Comparison of ENCODE assay signal across 13 cellular contexts in the genomic region with DNA sequence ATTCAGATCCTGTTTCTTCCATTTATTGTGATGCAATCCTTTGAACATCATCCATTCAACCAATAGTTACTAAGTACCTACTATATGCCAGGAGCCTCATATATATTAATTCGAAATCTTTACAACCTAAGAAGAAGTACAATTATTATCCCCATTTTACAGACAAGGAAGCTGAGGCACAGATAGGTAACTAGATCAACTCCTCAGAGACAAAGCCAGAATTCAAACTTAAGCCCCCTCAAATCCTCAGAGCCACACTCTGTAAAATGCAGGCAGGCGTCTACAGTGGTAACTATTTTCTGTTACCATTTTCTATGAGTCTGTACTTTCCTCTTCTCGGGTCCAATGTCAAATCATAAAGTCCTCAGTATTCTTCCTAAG.
DNase-seq lines count a peak whose midpoint lies in the region; ATAC-seq and TF ChIP-seq lines count a peak whose summit lies in the region.
"Had no signal": no experiment of that assay in that cellular context is flagged by ENCODE, and none has a peak within 500 bp of the region (broad histone marks: within the 10 kb centered on the region; RNA-seq: fewer than 3 reads in every experiment).

No MANE protein-coding gene starts in this region.

- H3K79me2 ChIP-seq in mesendoderm (ENCODE audit: control insufficient read depth, insufficient read depth, low read length) = peaks cover 14% of the 10 kb centered on the region

- H2BK120ac ChIP-seq in mesendoderm (ENCODE audit: low read depth, low read length) = no peak overlapping the region

- no peak overlapping the region for H3K4ac ChIP-seq in mesendoderm (ENCODE audit: low read depth, low read length)

- H2AK5ac ChIP-seq in mesendoderm (ENCODE audit: low read length) = no peak overlapping the region

- no peak overlapping the region for H3K9ac ChIP-seq in mesendoderm (ENCODE audit: low read length)

- H3K18ac ChIP-seq in mesendoderm (ENCODE audit: low read length) = no peak overlapping the region

- no peak overlapping the region for H4K8ac ChIP-seq in mesendoderm (ENCODE audit: low read depth, low read length)

- H3K79me1 ChIP-seq in mesendoderm (ENCODE audit: low read length) = peaks cover 14% of the 10 kb centered on the region

- H2BK15ac ChIP-seq in mesendoderm (replicated peaks; ENCODE audit: low read depth) = no peak overlapping the region

- H3K9me3 ChIP-seq in heart right ventricle = no peaks in the 10 kb centered on the region

- H3K9me3 Mint-ChIP-seq in type B pancreatic cell = no peaks in the 10 kb centered on the region

- intact Hi-C loops in heart right ventricle (cut with DNase I) (loop anchor here in 2 of 10 donors (10.0 kb wide), 2 partner anchors 99 to 279 kb away; no protein-coding TSS in a partner anchor), cardiac septum (cut with DNase I) (no loop called here)

- DNase-seq in heart right ventricle (no peak), cardiac septum (ENCODE audit: low spot score) (no peak), mesendoderm (no peak), type B pancreatic cell (ENCODE audit: extremely low spot score, unreplicated experiment) (no peak), activated gamma-delta T cell (lab: John Stamatoyannopoulos, UW) (no peak), NCI-H1930 (lab: John Stamatoyannopoulos, UW) (no peak)
- DNase-seq: activated CD4-positive, alpha-beta T cell treated with anti-CD3 and anti-CD28 coated beads for 48 hours; DMS79 treated with DMSO at 0.1 percent for 48 hours; NCI-H1105; NCI-H345; stimulated activated CD4-positive, alpha-beta T cell treated with anti-CD3 and anti-CD28 coated beads, Interleukin-12 subunit alpha, Interleukin-12 subunit beta, amount 100 ng/mL, for 4 hours had no signal

- H3K4me1 ChIP-seq in heart right ventricle = peaks cover 5 to 85% (median 53%) of the 10 kb centered on the region in 9 donors
- peaks cover 18% of the 10 kb centered on the region for H3K4me1 ChIP-seq in mesendoderm (ENCODE audit: control insufficient read depth, low read depth, low read length)

- ATAC-seq in heart right ventricle = no peak
- no peak for ATAC-seq in GM19324 (IDR thresholded peaks at IDR 0.05; ENCODE audit: low FRiP score, unreplicated experiment)

- no peak overlapping the region for H3K4me2 ChIP-seq in mesendoderm (ENCODE audit: low read length)

- no peak overlapping the region for H2BK5ac ChIP-seq in mesendoderm (ENCODE audit: low read length)

- H3K4me3 Mint-ChIP-seq in type B pancreatic cell = peak overlapping the region; percentile 92

- H3K27ac Mint-ChIP-seq in type B pancreatic cell = peak overlapping the region; percentile 95

- H3K27ac ChIP-seq in heart right ventricle (peak overlapping the region in 7 of 10 donors; percentile 96 to 99 (median 98)), VCaP (peak overlapping the region; percentile 99), mesendoderm (ENCODE audit: low read depth, low read length) (no peak overlapping the region)

- no peaks in the 10 kb centered on the region for H3K27me3 Mint-ChIP-seq in type B pancreatic cell

- H3K56ac ChIP-seq in mesendoderm (ENCODE audit: low read length) = peak overlapping the region; percentile 60

- peaks cover 17% of the 10 kb centered on the region for H3K4me1 Mint-ChIP-seq in type B pancreatic cell (ENCODE audit: unreplicated experiment)

- no peaks in the 10 kb centered on the region for H3K27me3 ChIP-seq in heart right ventricle
- no peaks in the 10 kb centered on the region for H3K27me3 ChIP-seq in mesendoderm (ENCODE audit: insufficient read depth, low read length, poor library complexity)

- TF ChIP-seq CTCF in heart right ventricle (IDR thresholded peaks at IDR 0.05) (no peak), VCaP (conservative IDR thresholded peaks at IDR 0.05) (no peak), type B pancreatic cell (conservative IDR thresholded peaks at IDR 0.05) (no peak)

- H3K4me3 ChIP-seq in heart right ventricle (no peak overlapping the region), mesendoderm (ENCODE audit: low read length) (no peak overlapping the region)

- H3K36me3 Mint-ChIP-seq in type B pancreatic cell = peaks cover 4% of the 10 kb centered on the region

- no peak overlapping the region for H3K23ac ChIP-seq in mesendoderm (ENCODE audit: low read length)

- H4K5ac ChIP-seq in mesendoderm (ENCODE audit: low read length) = no peak overlapping the region

- H3K36me3 ChIP-seq in heart right ventricle (peaks cover 0 to 12% (median 0%) of the 10 kb centered on the region in 9 donors), mesendoderm (ENCODE audit: control insufficient read depth, insufficient read depth, low read length) (no peaks in the 10 kb centered on the region)

- 97% methylated on average over 3 of the region's 3 CpGs for WGBS in heart right ventricle, 2 donors
- WGBS in mesendoderm (ENCODE audit: extremely low coverage, insufficient coverage, low lambda C conversion rate) = no CpG with 5 or more reads among the region's 3 CpGs
